Comparison of ENCODE assay signal across 23 cellular contexts in genomic region chrX:102847362-102847761, GRCh38.
DNase-seq lines count a peak whose midpoint lies in the region; ATAC-seq, FAIRE-seq and TF ChIP-seq lines count a peak whose summit lies in the region.
"Had no signal": no experiment of that assay in that cellular context is flagged by ENCODE, and none has a peak within 500 bp of the region (broad histone marks: within the 10 kb centered on the region; RNA-seq: fewer than 3 reads in every experiment).

No MANE protein-coding gene starts in this region.

- DNase-seq in HCEC 1CT (peak; percentile 15), brain microvascular endothelial cell (no peak), kidney (no peak), GDM1 (lab: John Stamatoyannopoulos, UW) (no peak), germinal center (ENCODE audit: low spot score) (no peak), SW480 (ENCODE audit: low spot score) (no peak)
- DNase-seq: 8988T; BE2C; C1 segment of cervical spinal cord; CD4-positive, CD25-positive, alpha-beta regulatory T cell; CD8-positive, alpha-beta memory T cell; COR-L47; DMS 273 treated with DMSO at 0.1 percent for 48 hours; DMS53; DND-41 had no signal

- TF ChIP-seq CTCF in brain microvascular endothelial cell (IDR thresholded peaks at IDR 0.05; ENCODE audit: low read depth, low read length, missing control alignments) (no peak), kidney (IDR thresholded peaks at IDR 0.05; ENCODE audit: borderline replicate concordance, extremely low read depth, insufficient read depth) (no peak)

- peak; percentile 56 for FAIRE-seq in kidney (lab: Jason Lieb, UNC)
- FAIRE-seq: G401.6, GM18507, HTR-8/SVneo, K562 had no signal

- H3K27me3 ChIP-seq in ACC112 (ENCODE audit: insufficient read depth, low read length) (no peaks in the 10 kb centered on the region), brain microvascular endothelial cell (replicated peaks) (no peaks in the 10 kb centered on the region)
- H3K27me3 ChIP-seq: BE2C had no signal

- no peak for ATAC-seq in GM19463 (IDR thresholded peaks at IDR 0.05; ENCODE audit: unreplicated experiment)
- ATAC-seq: GM23338, HCT116, K562 had no signal

- no peaks in the 10 kb centered on the region for H3K36me3 ChIP-seq in ACC112 (ENCODE audit: insufficient read depth, low read length)
- no peaks in the 10 kb centered on the region for H3K36me3 ChIP-seq in brain microvascular endothelial cell (replicated peaks)
- no peaks in the 10 kb centered on the region for H3K36me3 ChIP-seq in kidney (ENCODE audit: control insufficient read depth in 1 of 2, insufficient read depth in 2 of 2, low read length in 2 of 2)
- H3K36me3 ChIP-seq: BE2C had no signal

- intact Hi-C loops in kidney (cut with DNase I) = no loop called here

- no peak overlapping the region for H2AFZ ChIP-seq in ACC112 (ENCODE audit: low read length, unreplicated experiment)
- H2AFZ ChIP-seq: GM23338 had no signal

- no peaks in the 10 kb centered on the region for H3K9me3 ChIP-seq in kidney (ENCODE audit: control insufficient read depth in 1 of 2, low read length in 2 of 2)
- H3K9me3 ChIP-seq: BE2C had no signal

- no peak overlapping the region for H3K9ac ChIP-seq in kidney (ENCODE audit: low read length in 2 of 2)

- H3K79me2 ChIP-seq in ACC112 (ENCODE audit: control insufficient read depth, insufficient read depth, low read length, unreplicated experiment) = no peaks in the 10 kb centered on the region

- H3K27ac ChIP-seq in ACC112 (ENCODE audit: low read depth, low read length) (peak overlapping the region; percentile 100), brain microvascular endothelial cell (peak overlapping the region; percentile 80), kidney (ENCODE audit: low read depth in 2 of 2, low read length in 2 of 2) (no peak overlapping the region)

- in situ Hi-C loops in brain microvascular endothelial cell (cut with HindIII; ENCODE audit: low pct_ligation_motif_present, low sequenced_read_pairs) = no loop called here

- peak overlapping the region; percentile 44; the same call in 1 of the 2 replicates for H3K4me3 ChIP-seq in ACC112 (ENCODE audit: low read depth, low read length)
- no peak overlapping the region for H3K4me3 ChIP-seq in brain microvascular endothelial cell (ENCODE audit: low read depth, low read length)
- H3K4me3 ChIP-seq in kidney (ENCODE audit: low read length in 2 of 2) = no peak overlapping the region
- H3K4me3 ChIP-seq: GM23338, K562 had no signal

- H3K4me1 ChIP-seq in ACC112 (ENCODE audit: control insufficient read depth, insufficient read depth, low read length, unreplicated experiment) (peaks cover 20% of the 10 kb centered on the region), kidney (ENCODE audit: control insufficient read depth in 1 of 2, insufficient read depth in 1 of 2, low read depth in 1 of 2, low read length in 2 of 2) (peaks cover 0 to 7% of the 10 kb centered on the region in 2 donors)
- H3K4me1 ChIP-seq: BE2C had no signal

Comparison
In these comparisons a context has a peak if more than half of its experiments do, and no peak if none do; other contexts are left out.
1. H3K27ac ChIP-seq: peak in ACC112 (single experiment) and brain microvascular endothelial cell (single experiment); none in kidney (0 of 2).